Comparison of ENCODE assay signal across 8 cellular contexts in genomic region chr6:116572162-116572561, GRCh38. TPM values are rescaled to one million over a fixed set of nuclear protein-coding genes. Genes with fewer than 3 reads are reported as not detected.
DNase-seq lines count a peak whose midpoint lies in the region; FAIRE-seq and TF ChIP-seq lines count a peak whose summit lies in the region.

No MANE protein-coding gene starts in this region.

- FAIRE-seq in GM12891 (lab: Jason Lieb, UNC), result no peak

- H2BK15ac ChIP-seq in mesenchymal stem cell (ENCODE audit: low read depth, poor library complexity, severe bottlenecking), result no peak overlapping the region

- WGBS in mesenchymal stem cell, result 1% methylated on average over 6 of the region's 7 CpGs

- TF ChIP-seq CTCF in uterus (IDR thresholded peaks at IDR 0.05), result no peak

- no peak overlapping the region for H3K14ac ChIP-seq in mesenchymal stem cell (ENCODE audit: low read length in 2 of 2)

- H3K18ac ChIP-seq in mesenchymal stem cell (ENCODE audit: low read depth in 1 of 2, low read length in 2 of 2), result no peak overlapping the region

- H2AFZ ChIP-seq in mesenchymal stem cell (ENCODE audit: low read depth, low read length), result no peak overlapping the region

- H3K23ac ChIP-seq in mesenchymal stem cell (ENCODE audit: low read length in 2 of 2), result no peak overlapping the region

- H3K9me3 ChIP-seq in effector memory CD4-positive, alpha-beta T cell (ENCODE audit: control insufficient read depth, low read length), result no peaks in the 10 kb centered on the region
- H3K9me3 ChIP-seq in mesenchymal stem cell (ENCODE audit: control insufficient read depth, low read length), result no peaks in the 10 kb centered on the region
- no peaks in the 10 kb centered on the region for H3K9me3 ChIP-seq in uterus

- H3K36me3 ChIP-seq in effector memory CD4-positive, alpha-beta T cell (ENCODE audit: control insufficient read depth, insufficient read depth, low read length), result peaks cover 11% of the 10 kb centered on the region
- H3K36me3 ChIP-seq in mesenchymal stem cell (ENCODE audit: control insufficient read depth in 1 of 2, insufficient read depth in 2 of 2, low read depth in 1 of 2, low read length in 2 of 2) (peaks cover 6 to 29% of the 10 kb centered on the region in 2 experiments), uterus (no peaks in the 10 kb centered on the region)

- peak overlapping the region; percentile 96 for H3K9ac ChIP-seq in mesenchymal stem cell (ENCODE audit: low read length)

- H3K4me2 ChIP-seq in mesenchymal stem cell (ENCODE audit: low read length, poor library complexity, severe bottlenecking), result peak overlapping the region; percentile 64

- H3K4me1 ChIP-seq in effector memory CD4-positive, alpha-beta T cell (ENCODE audit: control insufficient read depth, insufficient read depth, low read length, poor library complexity, severe bottlenecking), result no peaks in the 10 kb centered on the region
- H3K4me1 ChIP-seq in mesenchymal stem cell (ENCODE audit: control insufficient read depth, insufficient read depth, low read depth, low read length) (no peaks in the 10 kb centered on the region), uterus (peaks cover 3 to 7% of the 10 kb centered on the region in 2 donors)

- H3K27me3 ChIP-seq in effector memory CD4-positive, alpha-beta T cell (replicated peaks; ENCODE audit: control insufficient read depth, insufficient read depth, low read length, poor library complexity, severe bottlenecking), result no peaks in the 10 kb centered on the region
- H3K27me3 ChIP-seq in mesenchymal stem cell (ENCODE audit: control insufficient read depth in 1 of 2, insufficient read depth in 1 of 2, low read length in 2 of 2) (no peaks in the 10 kb centered on the region), uterus (no peaks in the 10 kb centered on the region)

- H2BK12ac ChIP-seq in mesenchymal stem cell (ENCODE audit: low read length in 2 of 2), result no peak overlapping the region

- no peak overlapping the region for H4K91ac ChIP-seq in mesenchymal stem cell (ENCODE audit: low read length)

- no peak overlapping the region for H4K8ac ChIP-seq in mesenchymal stem cell (ENCODE audit: low read length)

- peak overlapping the region; percentile 71 for H3K4me3 ChIP-seq in effector memory CD4-positive, alpha-beta T cell (ENCODE audit: insufficient read depth, low read depth, low read length, poor library complexity, severe bottlenecking)
- H3K4me3 ChIP-seq in mesenchymal stem cell (ENCODE audit: insufficient read depth in 1 of 2, low read depth in 1 of 2, low read length in 2 of 2) (peak overlapping the region; percentile 57 to 93), uterus (peak overlapping the region; percentile 60 to 89)

- H3K79me1 ChIP-seq in mesenchymal stem cell (replicated peaks; ENCODE audit: low read length, poor library complexity, severe bottlenecking), result peaks cover 12% of the 10 kb centered on the region

- H3K27ac ChIP-seq in effector memory CD4-positive, alpha-beta T cell (ENCODE audit: insufficient read depth, low read length, poor library complexity, severe bottlenecking), result peak overlapping the region; percentile 97
- peak overlapping the region; percentile 1 for H3K27ac ChIP-seq in mesenchymal stem cell (ENCODE audit: low read length, poor library complexity, severe bottlenecking)
- H3K27ac ChIP-seq in uterus, result peak overlapping the region; percentile 74 to 86

- no peak for TF ChIP-seq POLR2A in uterus (IDR thresholded peaks at IDR 0.05)
- no peak for TF ChIP-seq POLR2A in GM12891 (IDR thresholded peaks at IDR 0.05; ENCODE audit: low read depth, low read length)

- no peak overlapping the region for H2AK5ac ChIP-seq in mesenchymal stem cell (ENCODE audit: low read length, severe bottlenecking)

- DNase-seq in AG08396 (ENCODE audit: low spot score) (peak; percentile 55), GM19238 (ENCODE audit: insufficient read length, low spot score) (peak; percentile 25), RKO (ENCODE audit: low spot score) (peak; percentile 69), mesenchymal stem cell (peak; percentile 72), uterus (no peak), occipital lobe (lab: John Stamatoyannopoulos, UW) (no peak), GM12891 (ENCODE audit: insufficient read length, low spot score) (no peak)
- DNase-seq in effector memory CD4-positive, alpha-beta T cell, result no peak

- H2BK120ac ChIP-seq in mesenchymal stem cell (ENCODE audit: low read depth, low read length), result no peak overlapping the region

- intact Hi-C loops in uterus (cut with DNase I; ENCODE audit: low total_unique reads), result no loop called here

- H2BK5ac ChIP-seq in mesenchymal stem cell (ENCODE audit: low read depth, low read length, poor library complexity, severe bottlenecking), result no peak overlapping the region

- H3K4ac ChIP-seq in mesenchymal stem cell (ENCODE audit: low read depth in 1 of 2, low read length in 2 of 2), result no peak overlapping the region

TF ChIP-seq in GM12891, 5 proteins besides CTCF, POLR2A, EP300 and RAD21:
- no peak for TF ChIP-seq SPI1 (IDR thresholded peaks at IDR 0.05; ENCODE audit: low read depth, low read length)
- TF ChIP-seq POU2F2 (IDR thresholded peaks at IDR 0.05; ENCODE audit: low read depth, low read length), result no peak
- no peak for TF ChIP-seq PAX5 (IDR thresholded peaks at IDR 0.05; ENCODE audit: insufficient read depth, low read length, severe bottlenecking)
- TF ChIP-seq POLR2AphosphoS5 (IDR thresholded peaks at IDR 0.05; ENCODE audit: low read depth, low read length), result no peak
- no peak for TF ChIP-seq TAF1 (IDR thresholded peaks at IDR 0.05; ENCODE audit: low read depth, low read length)

RNA-seq across cellular contexts. Expression of gene RWDD1, which starts 0.9 kb away (rescaled TPM):
- polyA plus RNA-seq in mesenchymal stem cell (2013, experiment 1 of 2), result 210 TPM
- polyA plus RNA-seq in mesenchymal stem cell (2013, experiment 2 of 2), result 213 TPM
- total RNA-seq in uterus (100 to 1,000 TPM in 1 of 4 donors, 10 to 100 TPM in 3; 10.2 to 104 (median 36.1) TPM), occipital lobe (33.4 TPM)
- polyA plus RNA-seq in GM12891 (2012; ENCODE audit: low read depth, missing spikeins), result 44.1 TPM

RNA-seq across cellular contexts. Expression of gene CALHM4, which starts 18.6 kb away (rescaled TPM):
- polyA plus RNA-seq in mesenchymal stem cell (2013, experiment 1 of 2), result not detected
- not detected for polyA plus RNA-seq in mesenchymal stem cell (2013, experiment 2 of 2)
- total RNA-seq in uterus (not detected), occipital lobe (not detected)
- not detected for polyA plus RNA-seq in GM12891 (2012; ENCODE audit: low read depth, missing spikeins)

RNA-seq across cellular contexts. Expression of gene TRAPPC3L, which starts 26.7 kb away (rescaled TPM):
- 0.10 TPM for polyA plus RNA-seq in mesenchymal stem cell (2013, experiment 1 of 2)
- 0.14 TPM for polyA plus RNA-seq in mesenchymal stem cell (2013, experiment 2 of 2)
- total RNA-seq in uterus, result under 1 TPM in 1 of 4 donors, not detected in 3; 0.07 TPM
- not detected for total RNA-seq in occipital lobe
- not detected for polyA plus RNA-seq in GM12891 (2012; ENCODE audit: low read depth, missing spikeins)

RNA-seq across cellular contexts. Expression of gene RSPH4A, which starts 44.1 kb away (rescaled TPM):
- 0.12 TPM for polyA plus RNA-seq in mesenchymal stem cell (2013, experiment 1 of 2)
- polyA plus RNA-seq in mesenchymal stem cell (2013, experiment 2 of 2), result 0.10 TPM
- total RNA-seq in uterus, result 10 to 100 TPM in 1 of 4 donors, 1 to 10 TPM in 2, under 1 TPM in 1; 0.51 to 15.9 (median 5.4) TPM
- total RNA-seq in occipital lobe, result 2.7 TPM
- 0.17 TPM for polyA plus RNA-seq in GM12891 (2012; ENCODE audit: low read depth, missing spikeins)

Comparison
In these comparisons a context has a peak if more than half of its experiments do, and no peak if none do; other contexts are left out.
1. DNase-seq: peak in AG08396 (single experiment), GM19238 (single experiment), RKO (single experiment) and mesenchymal stem cell (single experiment); none in effector memory CD4-positive, alpha-beta T cell (0 of 3), uterus (0 of 2), occipital lobe (single experiment) and GM12891 (single experiment).
2. H3K27ac ChIP-seq: peak in every context shown above with its lines; median percentile 97 in effector memory CD4-positive, alpha-beta T cell; 80 in uterus; 1 in mesenchymal stem cell.
3. Peak in every context shown above with its lines, with median percentiles within 50 percentile points of each other: H3K4me3 ChIP-seq.